10 cellular contexts compared by ENCODE assay signal in genomic region chr15:96324900-96325299, GRCh38. TPM values are rescaled to one million over a fixed set of nuclear protein-coding genes. Genes with fewer than 3 reads are reported as not detected.
A peak's percentile ranks its signal among the peaks of the same experiment; 100 is the strongest.
DNase-seq lines count a peak whose midpoint lies in the region; ATAC-seq and TF ChIP-seq lines count a peak whose summit lies in the region.
"Had no signal": no experiment of that assay in that cellular context is flagged by ENCODE, and none has a peak within 500 bp of the region (broad histone marks: within the 10 kb centered on the region; RNA-seq: fewer than 3 reads in every experiment).

No MANE protein-coding gene starts in this region.

- ATAC-seq in HG03280 (IDR thresholded peaks at IDR 0.05; ENCODE audit: unreplicated experiment) (no peak), HG02571 (IDR thresholded peaks at IDR 0.05; ENCODE audit: unreplicated experiment) (no peak), GM21447 (IDR thresholded peaks at IDR 0.05; ENCODE audit: unreplicated experiment) (no peak)
- no peak for ATAC-seq in activated naive CD4-positive, alpha-beta T cell treated with anti-CD3 and anti-CD28 coated beads, Interleukin-2, amount 50 U/mL, for 72 hours

- peaks cover 0 to 12% of the 10 kb centered on the region in 2 donors for H3K9me3 Mint-ChIP-seq in activated naive CD4-positive, alpha-beta T cell treated with anti-CD3 and anti-CD28 coated beads, Interleukin-2, amount 50 U/mL, for 72 hours

- no peak for TF ChIP-seq EP300 in sigmoid colon (IDR thresholded peaks at IDR 0.05)

- H3K27ac ChIP-seq in hepatocyte (peak overlapping the region; percentile 90), sigmoid colon (peak overlapping the region; percentile 91 to 97 (median 94))

- H2AFZ ChIP-seq in hepatocyte: no peak overlapping the region

- H3K4me1 ChIP-seq in hepatocyte (ENCODE audit: insufficient read depth) (peaks cover 30% of the 10 kb centered on the region), sigmoid colon (peaks cover 0 to 65% (median 47%) of the 10 kb centered on the region in 4 donors)

- no peak for TF ChIP-seq POLR2A in sigmoid colon (IDR thresholded peaks at IDR 0.05)

- WGBS in hepatocyte (ENCODE audit: low lambda C conversion rate, missing lambda C conversion rate): 38% methylated on average over 3 of the region's 3 CpGs
- 29 to 58% methylated on average over 3 of the region's 3 CpGs for WGBS in sigmoid colon, 2 donors

- H3K27me3 ChIP-seq in hepatocyte: peaks cover 20% of the 10 kb centered on the region
- H3K27me3 ChIP-seq in sigmoid colon: no peaks in the 10 kb centered on the region

- in situ Hi-C loops in G401 (cut with HindIII; ENCODE audit: low sequenced_read_pairs) (no loop called here), astrocyte of the cerebellum (cut with HindIII; ENCODE audit: low sequenced_read_pairs) (loop anchor here (10.0 to 25.0 kb wide), 3 partner anchors 912 to 1663 kb away; no protein-coding TSS in a partner anchor)

- no peaks in the 10 kb centered on the region for H3K9me3 ChIP-seq in hepatocyte (ENCODE audit: low read depth)
- no peaks in the 10 kb centered on the region for H3K9me3 ChIP-seq in sigmoid colon

- DNase-seq in G401 (ENCODE audit: low spot score): peak; percentile 8
- no peak for DNase-seq in astrocyte of the cerebellum (ENCODE audit: low read depth)
- DNase-seq in hepatocyte (ENCODE audit: low spot score): no peak
- DNase-seq in sigmoid colon: no peak
- no peak for DNase-seq in activated naive CD4-positive, alpha-beta T cell treated with anti-CD3 and anti-CD28 coated beads, Interleukin-2, amount 50 U/mL, for 72 hours (ENCODE audit: low spot score in 2 of 2)
- DNase-seq: activated effector memory CD4-positive, alpha-beta T cell treated with Interleukin-2 at 50 U/mL for 16 hours; CD4-positive, alpha-beta T cell had no signal

- H3K36me3 Mint-ChIP-seq in activated naive CD4-positive, alpha-beta T cell treated with anti-CD3 and anti-CD28 coated beads, Interleukin-2, amount 50 U/mL, for 72 hours: peaks cover 7 to 51% of the 10 kb centered on the region in 2 donors

- no peaks in the 10 kb centered on the region for H3K9me2 ChIP-seq in hepatocyte (replicated peaks; ENCODE audit: insufficient read depth)

- H3K36me3 ChIP-seq in hepatocyte (replicated peaks; ENCODE audit: insufficient read depth, low read depth) (no peaks in the 10 kb centered on the region), sigmoid colon (no peaks in the 10 kb centered on the region)

- intact Hi-C loops in sigmoid colon (cut with DNase I): loop anchor here (5.0 to 10.0 kb wide), 8 partner anchors 63 to 1690 kb away; no protein-coding TSS in a partner anchor

- H4K20me1 ChIP-seq in hepatocyte (ENCODE audit: insufficient read depth, poor library complexity, severe bottlenecking): no peaks in the 10 kb centered on the region

- TF ChIP-seq CTCF in astrocyte of the cerebellum (IDR thresholded peaks at IDR 0.05; ENCODE audit: low read depth, low read length, missing control alignments): no peak
- TF ChIP-seq CTCF in hepatocyte (IDR thresholded peaks at IDR 0.05; ENCODE audit: poor library complexity): no peak
- TF ChIP-seq CTCF in sigmoid colon (IDR thresholded peaks at IDR 0.05): no peak

- peak overlapping the region in 1 of 2 donors; percentile 26 for H3K27ac Mint-ChIP-seq in activated naive CD4-positive, alpha-beta T cell treated with anti-CD3 and anti-CD28 coated beads, Interleukin-2, amount 50 U/mL, for 72 hours
- H3K27ac Mint-ChIP-seq: CD4-positive, alpha-beta T cell had no signal

- peak overlapping the region; percentile 84 for H3K4me2 ChIP-seq in hepatocyte

- H3K4me3 ChIP-seq in astrocyte of the cerebellum (ENCODE audit: low read depth, low read length) (peak overlapping the region; percentile 89), hepatocyte (peak overlapping the region; percentile 65), sigmoid colon (peak overlapping the region; percentile 52 to 89 (median 80))

- peaks cover 63% of the 10 kb centered on the region for H3K79me2 ChIP-seq in hepatocyte

RNA-seq across cellular contexts. Expression of gene NR2F2, which starts 5.6 kb away (rescaled TPM):
- 2.3 and 3.6 TPM in 2 replicates for total RNA-seq in G401 (2014; rRNA removed; shearing (Covaris generic))
- total RNA-seq in hepatocyte (16.5 and 23.0 TPM in 2 replicates), sigmoid colon (10 to 100 TPM; 24.0 to 47.9 (median 31.0) TPM)
- polyA plus RNA-seq in hepatocyte (27.9 and 28.3 TPM in 2 replicates), sigmoid colon (10 to 100 TPM; 12.6 to 20.0 (median 12.9) TPM)
- total RNA-seq in activated naive CD4-positive, alpha-beta T cell treated with anti-CD3 and anti-CD28 coated beads, Interleukin-2, amount 50 U/mL, for 72 hours: not detected
- total RNA-seq: CD4-positive, alpha-beta T cell had no signal
